Comparison of ENCODE assay signal across 8 cellular contexts in the genomic region with DNA sequence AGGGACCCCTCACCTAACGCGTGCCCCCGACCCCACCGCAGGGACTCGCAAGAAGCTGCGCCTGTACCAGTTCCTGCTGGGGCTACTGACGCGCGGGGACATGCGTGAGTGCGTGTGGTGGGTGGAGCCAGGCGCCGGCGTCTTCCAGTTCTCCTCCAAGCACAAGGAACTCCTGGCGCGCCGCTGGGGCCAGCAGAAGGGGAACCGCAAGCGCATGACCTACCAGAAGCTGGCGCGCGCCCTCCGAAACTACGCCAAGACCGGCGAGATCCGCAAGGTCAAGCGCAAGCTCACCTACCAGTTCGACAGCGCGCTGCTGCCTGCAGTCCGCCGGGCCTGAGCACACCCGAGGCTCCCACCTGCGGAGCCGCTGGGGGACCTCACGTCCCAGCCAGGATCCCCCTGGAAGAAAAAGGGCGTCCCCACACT. TPM values are rescaled to one million over a fixed set of nuclear protein-coding genes. Genes with fewer than 3 reads are reported as not detected.
DNase-seq lines count a peak whose midpoint lies in the region; ATAC-seq and TF ChIP-seq lines count a peak whose summit lies in the region.

No MANE protein-coding gene starts in this region.

- peak; percentile 73 to 79 for ATAC-seq in lower lobe of right lung

- intact Hi-C loops in lower lobe of right lung (cut with DNase I) = no loop called here

- H3K27me3 ChIP-seq in duodenal mucosa (ENCODE audit: control insufficient read depth in 1 of 2, insufficient read depth in 2 of 2, low read length in 2 of 2) (peaks cover 7 to 11% of the 10 kb centered on the region in 2 donors), lower lobe of right lung (ENCODE audit: low read depth) (peaks cover 16% of the 10 kb centered on the region), subcutaneous abdominal adipose tissue (ENCODE audit: control insufficient read depth in 5 of 5, insufficient read depth in 4 of 5, low read length in 5 of 5) (peaks cover 7 to 29% (median 12%) of the 10 kb centered on the region in 5 donors)

- no peaks in the 10 kb centered on the region for H3K36me3 ChIP-seq in duodenal mucosa (ENCODE audit: control insufficient read depth in 1 of 2, insufficient read depth in 2 of 2, low read length in 2 of 2)
- no peaks in the 10 kb centered on the region for H3K36me3 ChIP-seq in lower lobe of right lung
- no peaks in the 10 kb centered on the region for H3K36me3 ChIP-seq in subcutaneous abdominal adipose tissue (ENCODE audit: control insufficient read depth in 5 of 5, insufficient read depth in 5 of 5, low read length in 5 of 5)

- H3K9me3 ChIP-seq in duodenal mucosa (ENCODE audit: control insufficient read depth in 1 of 2, low read length in 2 of 2) = no peaks in the 10 kb centered on the region
- H3K9me3 ChIP-seq in lower lobe of right lung = no peaks in the 10 kb centered on the region
- no peaks in the 10 kb centered on the region for H3K9me3 ChIP-seq in subcutaneous abdominal adipose tissue (ENCODE audit: control insufficient read depth in 5 of 5, low read length in 5 of 5)

- TF ChIP-seq CTCF in GM12864 (IDR thresholded peaks at IDR 0.05; ENCODE audit: low read depth, low read length, missing control alignments) (no peak), lower lobe of right lung (IDR thresholded peaks at IDR 0.05) (no peak)

- H3K9ac ChIP-seq in duodenal mucosa (ENCODE audit: low read depth in 1 of 2, low read length in 2 of 2) (peak overlapping the region; percentile 25 to 43), subcutaneous abdominal adipose tissue (ENCODE audit: low read length in 5 of 5) (peak overlapping the region in 2 of 5 donors; percentile 41 to 52)

- peaks cover 9 to 17% of the 10 kb centered on the region in 2 donors for H3K4me1 ChIP-seq in duodenal mucosa (ENCODE audit: control insufficient read depth in 1 of 2, insufficient read depth in 2 of 2, low read length in 2 of 2)
- H3K4me1 ChIP-seq in lower lobe of right lung = peaks cover 22% of the 10 kb centered on the region
- H3K4me1 ChIP-seq in subcutaneous abdominal adipose tissue (ENCODE audit: control insufficient read depth in 5 of 5, insufficient read depth in 5 of 5, low read length in 5 of 5) = peaks cover 2 to 29% (median 20%) of the 10 kb centered on the region in 5 donors

- no peak for DNase-seq in GM12864 (ENCODE audit: low read depth)
- peak; percentile 45 for DNase-seq in SK-N-DZ (ENCODE audit: low spot score)
- peak; percentile 96 for DNase-seq in lower lobe of right lung
- DNase-seq in NCI-H2029 treated with DMSO at 0.1 percent for 48 hours (lab: John Stamatoyannopoulos, UW) = no peak
- DNase-seq in GF-D8 (lab: John Stamatoyannopoulos, UW) = no peak
- no peak for DNase-seq in NCI-H2196 (lab: John Stamatoyannopoulos, UW; ENCODE audit: unreplicated experiment)

- H3K4me3 ChIP-seq in GM12864 (ENCODE audit: low read depth, low read length) (peak overlapping the region; percentile 30), duodenal mucosa (ENCODE audit: low read depth in 1 of 2, low read length in 2 of 2) (peak overlapping the region; percentile 45 to 52), lower lobe of right lung (peak overlapping the region; percentile 42), subcutaneous abdominal adipose tissue (ENCODE audit: low read depth in 1 of 5, low read length in 5 of 5) (peak overlapping the region in 4 of 5 donors; percentile 36 to 57 (median 43))

- no peak overlapping the region for H3K27ac ChIP-seq in duodenal mucosa (ENCODE audit: low read depth, low read length)
- peak overlapping the region; percentile 72 for H3K27ac ChIP-seq in lower lobe of right lung
- H3K27ac ChIP-seq in subcutaneous abdominal adipose tissue (ENCODE audit: low read depth, low read length) = no peak overlapping the region

RNA-seq across cellular contexts. Expression of gene MYBPC2, which starts 4.7 kb away (rescaled TPM):
- polyA plus RNA-seq in SK-N-DZ (2014; cell fraction: cytosol; rRNA removed) = not detected in 2 replicates
- polyA plus RNA-seq in SK-N-DZ (2014; cell fraction: nucleus; rRNA removed) = not detected in 2 replicates
- total RNA-seq in lower lobe of right lung = not detected

RNA-seq across cellular contexts. Expression of gene SPIB, which starts 9.3 kb away (rescaled TPM):
- 2.7 TPM in 1 of 2 replicates, not detected in the other for polyA plus RNA-seq in SK-N-DZ (2014; cell fraction: cytosol; rRNA removed)
- 0.20 and 0.77 TPM in 2 replicates for polyA plus RNA-seq in SK-N-DZ (2014; cell fraction: nucleus; rRNA removed)
- 0.12 TPM for total RNA-seq in lower lobe of right lung

RNA-seq across cellular contexts. Expression of gene POLD1, which starts 43.9 kb away (rescaled TPM):
- polyA plus RNA-seq in SK-N-DZ (2014; cell fraction: cytosol; rRNA removed) = 65.9 and 70.0 TPM in 2 replicates
- polyA plus RNA-seq in SK-N-DZ (2014; cell fraction: nucleus; rRNA removed) = 216 and 252 TPM in 2 replicates
- 35.1 TPM for total RNA-seq in lower lobe of right lung

RNA-seq across cellular contexts. Expression of gene EMC10, which starts 48.3 kb away (rescaled TPM):
- polyA plus RNA-seq in SK-N-DZ (2014; cell fraction: cytosol; rRNA removed) = 114 and 132 TPM in 2 replicates
- 39.1 and 53.1 TPM in 2 replicates for polyA plus RNA-seq in SK-N-DZ (2014; cell fraction: nucleus; rRNA removed)
- total RNA-seq in lower lobe of right lung = 95.6 TPM

RNA-seq across cellular contexts. Expression of gene GARIN5A, which starts 48.6 kb away (rescaled TPM):
- 0.54 TPM in 1 of 2 replicates, not detected in the other for polyA plus RNA-seq in SK-N-DZ (2014; cell fraction: cytosol; rRNA removed)
- polyA plus RNA-seq in SK-N-DZ (2014; cell fraction: nucleus; rRNA removed) = 0.52 and 2.2 TPM in 2 replicates
- 2.2 TPM for total RNA-seq in lower lobe of right lung

Comparison
In these comparisons a context has a peak if more than half of its experiments do, and no peak if none do; other contexts are left out.
1. DNase-seq: peak in SK-N-DZ (single experiment) and lower lobe of right lung (single experiment); none in GM12864 (single experiment), NCI-H2029 treated with DMSO at 0.1 percent for 48 hours (single experiment), GF-D8 (single experiment) and NCI-H2196 (single experiment).
2. Peak in every context shown above with its lines, with median percentiles within 50 percentile points of each other: H3K4me3 ChIP-seq.